In the genomic region with DNA sequence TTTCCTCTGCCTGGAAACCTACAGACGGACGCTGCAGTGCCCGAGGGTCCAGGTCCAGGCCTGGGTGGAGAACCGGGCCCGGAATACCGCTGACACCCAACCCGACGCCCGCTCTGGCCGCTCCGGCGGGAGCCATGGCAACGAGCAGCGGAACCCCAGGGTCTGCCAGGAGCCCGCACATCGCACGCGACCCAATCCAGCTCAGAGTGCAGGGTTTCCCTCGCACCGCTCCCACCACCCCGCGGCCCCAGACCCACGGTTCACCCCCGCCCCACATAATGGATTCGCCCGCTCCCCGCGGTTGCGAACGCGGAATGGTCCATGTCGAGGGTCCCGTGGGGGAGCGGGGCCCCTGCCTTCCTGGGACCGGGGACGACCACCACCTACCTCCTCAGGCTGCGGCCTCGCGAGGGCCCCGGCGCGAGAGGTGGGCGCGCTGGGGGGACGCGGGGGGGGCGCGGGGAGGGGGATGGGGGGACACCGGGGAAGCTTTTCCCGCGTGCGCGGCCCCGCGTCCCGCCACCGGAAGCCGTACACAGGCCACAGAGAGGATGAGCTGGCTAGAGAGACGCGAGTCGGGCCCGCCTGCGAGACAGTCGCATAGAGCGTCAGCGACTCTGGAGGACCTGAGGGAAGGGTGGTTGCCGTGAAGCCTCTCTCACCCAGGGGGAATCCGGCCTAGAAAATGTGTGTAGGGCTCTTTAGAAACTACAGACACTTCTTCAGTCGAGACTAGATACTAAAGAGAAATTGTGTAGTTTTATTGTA, we compare ENCODE assay signal across 8 cellular contexts. TPM values are rescaled to one million over a fixed set of nuclear protein-coding genes. Genes with fewer than 3 reads are reported as not detected.
DNase-seq lines count a peak whose midpoint lies in the region; ATAC-seq and TF ChIP-seq lines count a peak whose summit lies in the region.

A gene with protein sequence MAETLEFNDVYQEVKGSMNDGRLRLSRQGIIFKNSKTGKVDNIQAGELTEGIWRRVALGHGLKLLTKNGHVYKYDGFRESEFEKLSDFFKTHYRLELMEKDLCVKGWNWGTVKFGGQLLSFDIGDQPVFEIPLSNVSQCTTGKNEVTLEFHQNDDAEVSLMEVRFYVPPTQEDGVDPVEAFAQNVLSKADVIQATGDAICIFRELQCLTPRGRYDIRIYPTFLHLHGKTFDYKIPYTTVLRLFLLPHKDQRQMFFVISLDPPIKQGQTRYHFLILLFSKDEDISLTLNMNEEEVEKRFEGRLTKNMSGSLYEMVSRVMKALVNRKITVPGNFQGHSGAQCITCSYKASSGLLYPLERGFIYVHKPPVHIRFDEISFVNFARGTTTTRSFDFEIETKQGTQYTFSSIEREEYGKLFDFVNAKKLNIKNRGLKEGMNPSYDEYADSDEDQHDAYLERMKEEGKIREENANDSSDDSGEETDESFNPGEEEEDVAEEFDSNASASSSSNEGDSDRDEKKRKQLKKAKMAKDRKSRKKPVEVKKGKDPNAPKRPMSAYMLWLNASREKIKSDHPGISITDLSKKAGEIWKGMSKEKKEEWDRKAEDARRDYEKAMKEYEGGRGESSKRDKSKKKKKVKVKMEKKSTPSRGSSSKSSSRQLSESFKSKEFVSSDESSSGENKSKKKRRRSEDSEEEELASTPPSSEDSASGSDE (minus strand): TSS at position 550 of the 768 bp plus-strand sequence. CDS start 771 bp downstream, outside the sequence.

- H3K4me3 ChIP-seq in DOHH2 (ENCODE audit: low read length) = peak within 1 kb of the TSS; percentile 97

- H3K79me2 ChIP-seq in DOHH2 (ENCODE audit: control insufficient read depth, low read length) = peaks cover 51% of the 10 kb centered on the region

- ATAC-seq in GM21737 (IDR thresholded peaks at IDR 0.05; ENCODE audit: unreplicated experiment) (peak; percentile 99), natural killer cell (peak; percentile 94 to 98 (median 98))
- ATAC-seq in activated T-helper 17 cell treated with anti-CD3 and anti-CD28 coated beads, Interleukin-2, amount 50 U/mL, for 72 hours (replicated peaks) = peak; percentile 98

- peaks cover 22% of the 10 kb centered on the region for H3K4me1 Mint-ChIP-seq in activated T-helper 17 cell treated with anti-CD3 and anti-CD28 coated beads, Interleukin-2, amount 50 U/mL, for 72 hours
- peaks cover 35% of the 10 kb centered on the region in 2 donors for H3K4me1 Mint-ChIP-seq in natural killer cell

- H3K9me3 Mint-ChIP-seq in activated T-helper 17 cell treated with anti-CD3 and anti-CD28 coated beads, Interleukin-2, amount 50 U/mL, for 72 hours = no peaks in the 10 kb centered on the region
- no peaks in the 10 kb centered on the region for H3K9me3 Mint-ChIP-seq in natural killer cell

- H3K27me3 ChIP-seq in DOHH2 (ENCODE audit: control insufficient read depth, low read length) = no peaks in the 10 kb centered on the region

- no peaks in the 10 kb centered on the region for H3K27me3 Mint-ChIP-seq in activated T-helper 17 cell treated with anti-CD3 and anti-CD28 coated beads, Interleukin-2, amount 50 U/mL, for 72 hours
- H3K27me3 Mint-ChIP-seq in natural killer cell (ENCODE audit: low read depth in 2 of 2) = peaks cover 0 to 11% of the 10 kb centered on the region in 2 donors

- intact Hi-C loops in natural killer cell (cut with micrococcal nuclease) = loop anchor here (1.0 to 5.0 kb wide), 3 partner anchors 10 to 332 kb away; a partner anchor contains a TSS

- H3K27ac ChIP-seq in DOHH2 (ENCODE audit: low read depth, low read length) = peak within 1 kb of the TSS; percentile 60

- peaks cover 54% of the 10 kb centered on the region for H3K36me3 Mint-ChIP-seq in activated T-helper 17 cell treated with anti-CD3 and anti-CD28 coated beads, Interleukin-2, amount 50 U/mL, for 72 hours (ENCODE audit: low read depth)
- peaks cover 8% of the 10 kb centered on the region for H3K36me3 Mint-ChIP-seq in natural killer cell

- H3K36me3 ChIP-seq in DOHH2 (ENCODE audit: control insufficient read depth, low read length) = peaks cover 50% of the 10 kb centered on the region

- DNase-seq in KG1 (lab: John Stamatoyannopoulos, UW) (peak; percentile 80), RKO (ENCODE audit: low spot score) (peak; percentile 92), fibroblast of peridontal ligament (ENCODE audit: extremely low read depth) (peak; percentile 79), natural killer cell (peak; percentile 78)
- DNase-seq in stimulated activated naive CD4-positive, alpha-beta T cell treated with Interleukin-2 at 50 U/mL for 16 hours (lab: John Stamatoyannopoulos, UW) = peak; percentile 85

- H3K4me1 ChIP-seq in DOHH2 (ENCODE audit: control insufficient read depth, low read length) = peaks cover 21% of the 10 kb centered on the region

- peak within 1 kb of the TSS; percentile 99 for H3K27ac Mint-ChIP-seq in activated T-helper 17 cell treated with anti-CD3 and anti-CD28 coated beads, Interleukin-2, amount 50 U/mL, for 72 hours
- H3K27ac Mint-ChIP-seq in natural killer cell = peak within 1 kb of the TSS; percentile 97 to 99

- peak within 1 kb of the TSS; percentile 98 for H3K4me2 ChIP-seq in DOHH2 (ENCODE audit: low read length)

- no peaks in the 10 kb centered on the region for H3K9me3 ChIP-seq in DOHH2 (ENCODE audit: control insufficient read depth, insufficient read depth, low read length)

- TF ChIP-seq CTCF in DOHH2 (IDR thresholded peaks at IDR 0.05; ENCODE audit: low read depth, low read length, poor library complexity, severe bottlenecking) = no peak
- no peak for TF ChIP-seq CTCF in natural killer cell (IDR thresholded peaks at IDR 0.05)

- H3K4me3 Mint-ChIP-seq in activated T-helper 17 cell treated with anti-CD3 and anti-CD28 coated beads, Interleukin-2, amount 50 U/mL, for 72 hours = peak within 1 kb of the TSS; percentile 97
- H3K4me3 Mint-ChIP-seq in natural killer cell = peak within 1 kb of the TSS; percentile 99

- H4K20me1 ChIP-seq in DOHH2 (ENCODE audit: control insufficient read depth, insufficient read depth, low read depth, low read length) = no peaks in the 10 kb centered on the region

- no peaks in the 10 kb centered on the region for H3F3A ChIP-seq in DOHH2 (ENCODE audit: control insufficient read depth, insufficient read depth)

- H3K9me2 ChIP-seq in DOHH2 (replicated peaks; ENCODE audit: control insufficient read depth, low read length) = no peaks in the 10 kb centered on the region

RNA-seq across cellular contexts. Expression of the gene that starts here (rescaled TPM):
- 100 to 1,000 TPM in 1 of 2 donors, 10 to 100 TPM in 1; 92.1 to 171 TPM for total RNA-seq in activated T-helper 17 cell treated with anti-CD3 and anti-CD28 coated beads, Interleukin-2, amount 50 U/mL, for 72 hours
- 10 to 100 TPM; 45.5 to 50.0 (median 47.1) TPM for total RNA-seq in natural killer cell

Comparison
In these comparisons a context has a peak if more than half of its experiments do, and no peak if none do; other contexts are left out.
1. Peak in every context shown above with its lines: DNase-seq, ATAC-seq, H3K4me3 ChIP-seq and H3K27ac ChIP-seq.